Comparison of ENCODE assay signal across 1 cellular context in the genomic region with DNA sequence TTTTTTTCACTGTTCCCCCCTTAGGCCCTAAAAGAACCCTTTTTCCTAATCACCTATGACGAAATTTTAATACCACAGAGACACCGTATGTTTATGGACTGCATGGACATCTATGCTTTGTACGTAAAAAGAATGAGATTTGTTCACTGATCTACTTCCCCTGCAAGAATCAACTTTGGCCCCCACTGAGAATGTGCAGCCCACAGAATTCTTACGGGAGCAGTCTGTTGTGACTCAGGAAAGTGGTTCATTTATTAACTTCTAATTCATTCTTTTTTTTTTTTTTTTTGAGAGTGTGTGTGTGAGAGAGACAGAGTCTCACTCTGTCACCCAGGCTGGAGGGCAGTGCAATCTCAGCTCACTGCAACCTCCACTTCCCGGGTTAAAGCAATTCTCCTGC.
TF ChIP-seq lines count a peak whose summit lies in the region.

No MANE protein-coding gene starts in this region.

TF ChIP-seq in IMR-90, 13 proteins besides CTCF, POLR2A, EP300 and RAD21:
- TF ChIP-seq FOS (IDR thresholded peaks at IDR 0.05; ENCODE audit: low read depth, low read length) (no peak), NFE2L2 (IDR thresholded peaks at IDR 0.05; ENCODE audit: low read depth, low read length) (no peak), RFX5 (IDR thresholded peaks at IDR 0.05; ENCODE audit: low read depth, low read length) (no peak)
